In the genomic region with DNA sequence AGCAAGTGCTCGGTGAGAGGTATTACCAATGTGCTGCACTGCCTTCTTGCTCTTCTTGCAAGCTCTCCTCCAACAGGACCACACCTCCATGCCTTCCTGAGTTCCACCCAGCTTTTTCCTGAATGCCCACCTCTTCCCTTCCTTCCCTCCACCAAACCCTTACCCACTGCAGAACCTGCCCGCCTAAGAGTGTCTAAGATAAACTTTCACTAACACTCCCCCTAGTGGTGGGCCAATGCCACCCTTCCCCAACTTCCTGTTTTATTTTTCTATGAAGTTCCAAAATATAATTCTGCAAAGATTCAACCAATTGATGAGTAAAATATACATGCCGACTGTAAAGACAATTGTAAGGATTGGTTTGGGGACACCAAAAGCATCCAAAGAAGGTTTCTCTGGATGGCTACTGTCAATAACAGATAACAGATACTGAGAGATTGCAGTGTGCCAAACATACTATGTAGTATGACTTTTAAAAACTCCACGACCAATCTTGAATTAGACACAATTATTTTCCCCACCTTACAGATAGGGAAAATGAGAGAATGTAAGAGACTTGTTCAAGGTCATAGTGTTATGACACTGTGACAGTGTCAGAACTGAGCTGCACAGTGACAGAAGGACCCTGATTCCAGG, we compare ENCODE assay signal across 8 cellular contexts. TPM values are rescaled to one million over a fixed set of nuclear protein-coding genes. Genes with fewer than 3 reads are reported as not detected.
DNase-seq lines count a peak whose midpoint lies in the region; ATAC-seq and TF ChIP-seq lines count a peak whose summit lies in the region.

No MANE protein-coding gene starts in this region.

- H3K4me3 ChIP-seq in epithelial cell of esophagus (ENCODE audit: low read length) (no peak overlapping the region), transverse colon (no peak overlapping the region)

- no peak overlapping the region for H3K27ac Mint-ChIP-seq in HFFc6
- no peak overlapping the region for H3K27ac Mint-ChIP-seq in activated CD8-positive, alpha-beta T cell treated with anti-CD3 and anti-CD28 coated beads, Interleukin-2, amount 10 ng/mL, durations not matched to agents 7 days and 5 days
- no peak overlapping the region for H3K27ac Mint-ChIP-seq in nephron progenitor cell

- H3K27me3 ChIP-seq in transverse colon, result no peaks in the 10 kb centered on the region

- peaks cover 9% of the 10 kb centered on the region; the same call in 1 of the 2 replicates for H3K9me3 Mint-ChIP-seq in HFFc6
- no peaks in the 10 kb centered on the region for H3K9me3 Mint-ChIP-seq in activated CD8-positive, alpha-beta T cell treated with anti-CD3 and anti-CD28 coated beads, Interleukin-2, amount 10 ng/mL, durations not matched to agents 7 days and 5 days (ENCODE audit: insufficient read depth)
- H3K9me3 Mint-ChIP-seq in nephron progenitor cell, result peaks cover 8% of the 10 kb centered on the region

- H3K27ac ChIP-seq in transverse colon, result no peak overlapping the region

- no peaks in the 10 kb centered on the region for H3K9me3 ChIP-seq in transverse colon

- TF ChIP-seq POLR2A in transverse colon (IDR thresholded peaks at IDR 0.05), result no peak

- no peaks in the 10 kb centered on the region for H3K4me1 ChIP-seq in transverse colon

- TF ChIP-seq EP300 in transverse colon (IDR thresholded peaks at IDR 0.05; ENCODE audit: low read depth), result no peak

- TF ChIP-seq CTCF in HFFc6 (IDR thresholded peaks at IDR 0.05) (peak; percentile 97), epithelial cell of esophagus (IDR thresholded peaks at IDR 0.05; ENCODE audit: insufficient read depth, low read depth, low read length, missing control alignments) (peak; percentile 91), nephron progenitor cell (IDR thresholded peaks at IDR 0.05) (peak; percentile 85), transverse colon (IDR thresholded peaks at IDR 0.05) (peak; percentile 66 to 86 (median 85))

- H3K4me1 Mint-ChIP-seq in HFFc6 (ENCODE audit: low read depth) (peaks cover 20% of the 10 kb centered on the region), nephron progenitor cell (no peaks in the 10 kb centered on the region)
- no peaks in the 10 kb centered on the region for H3K4me1 Mint-ChIP-seq in activated CD8-positive, alpha-beta T cell treated with anti-CD3 and anti-CD28 coated beads, Interleukin-2, amount 10 ng/mL, durations not matched to agents 7 days and 5 days (ENCODE audit: low read depth)

- H3K36me3 ChIP-seq in transverse colon, result no peaks in the 10 kb centered on the region

- 51 to 53% methylated on average over 4 of the region's 4 CpGs for WGBS in transverse colon (ENCODE audit: low coverage in 1 of 2), 2 donors

- intact Hi-C loops in transverse colon (cut with DNase I; ENCODE audit: low total_unique reads), result no loop called here

- DNase-seq in GDM1 (lab: John Stamatoyannopoulos, UW) (peak; percentile 47), HFFc6 (peak; percentile 29), NCI-H69 (lab: John Stamatoyannopoulos, UW) (peak; percentile 78), epithelial cell of esophagus (ENCODE audit: low read depth) (peak; percentile 63), nephron progenitor cell (peak; percentile 55), transverse colon (peak; percentile 46)
- peak; percentile 70 for DNase-seq in activated CD8-positive, alpha-beta T cell treated with anti-CD3 and anti-CD28 coated beads, Interleukin-2, amount 10 ng/mL, durations not matched to agents 7 days and 5 days

- POLR2A ChIA-PET in activated CD8-positive, alpha-beta T cell treated with anti-CD3 and anti-CD28 coated beads, Interleukin-2, amount 10 ng/mL, durations not matched to agents 7 days and 5 days (lab: Charles Lee), result no interaction called here

- CTCF ChIA-PET in activated CD8-positive, alpha-beta T cell treated with anti-CD3 and anti-CD28 coated beads, Interleukin-2, amount 10 ng/mL, durations not matched to agents 7 days and 5 days (lab: Charles Lee), result interaction anchor here (0.5 to 3.7 kb wide), 24 partner anchors 8 to 275 kb away, joined by 3 to 16 read pairs (median 4); no protein-coding TSS in a partner anchor

- in situ Hi-C loops in transverse colon (cut with MboI; ENCODE audit: low pct_ligation_motif_present in 1 of 4, low pct_unique_long_range_greater_than_20kb in 1 of 4, low sequenced_read_pairs in 3 of 4), result loop anchor here in 1 of 4 donors (25.0 kb wide), 1 partner anchor 98 kb away; no protein-coding TSS in a partner anchor

- no peaks in the 10 kb centered on the region for H3K27me3 Mint-ChIP-seq in HFFc6 (ENCODE audit: insufficient read depth)
- H3K27me3 Mint-ChIP-seq in activated CD8-positive, alpha-beta T cell treated with anti-CD3 and anti-CD28 coated beads, Interleukin-2, amount 10 ng/mL, durations not matched to agents 7 days and 5 days (ENCODE audit: low read depth), result peaks cover 25% of the 10 kb centered on the region
- peaks cover 25% of the 10 kb centered on the region for H3K27me3 Mint-ChIP-seq in nephron progenitor cell (ENCODE audit: low read depth, poor library complexity)

- ATAC-seq in activated CD8-positive, alpha-beta T cell treated with anti-CD3 and anti-CD28 coated beads, Interleukin-2, amount 10 ng/mL, durations not matched to agents 7 days and 5 days, result peak; percentile 87
- ATAC-seq in GM21737 (IDR thresholded peaks at IDR 0.05; ENCODE audit: unreplicated experiment), result no peak

- H3K4me3 Mint-ChIP-seq in HFFc6, result no peak overlapping the region
- H3K4me3 Mint-ChIP-seq in activated CD8-positive, alpha-beta T cell treated with anti-CD3 and anti-CD28 coated beads, Interleukin-2, amount 10 ng/mL, durations not matched to agents 7 days and 5 days, result no peak overlapping the region
- H3K4me3 Mint-ChIP-seq in nephron progenitor cell, result no peak overlapping the region

- H3K36me3 Mint-ChIP-seq in HFFc6 (ENCODE audit: low read depth), result peaks cover 10% of the 10 kb centered on the region
- no peaks in the 10 kb centered on the region for H3K36me3 Mint-ChIP-seq in activated CD8-positive, alpha-beta T cell treated with anti-CD3 and anti-CD28 coated beads, Interleukin-2, amount 10 ng/mL, durations not matched to agents 7 days and 5 days (ENCODE audit: low read depth)
- H3K36me3 Mint-ChIP-seq in nephron progenitor cell (ENCODE audit: low read depth), result no peaks in the 10 kb centered on the region

RNA-seq across cellular contexts. Expression of gene BMAL1, which starts 38.6 kb away (rescaled TPM):
- 10 to 100 TPM in 1 of 6 experiments, 1 to 10 TPM in 5; 6.9 to 10.4 (median 7.5) TPM for total RNA-seq in HFFc6 (2021; fragmentation: NEBNext Ultra II Directional; extraction: Animal tissue kit (Norgen Biotek cat#: 25700))
- total RNA-seq in activated CD8-positive, alpha-beta T cell treated with anti-CD3 and anti-CD28 coated beads, Interleukin-2, amount 10 ng/mL, durations not matched to agents 7 days and 5 days, result 10 to 100 TPM; 41.1 to 53.5 TPM
- total RNA-seq in transverse colon, result 10 to 100 TPM; 20.7 to 48.6 (median 30.8) TPM
